ENCODE assay signal across 1 cellular context in genomic region chr20:8145246-8145639, GRCh38.
TF ChIP-seq lines count a peak whose summit lies in the region.

No MANE protein-coding gene starts in this region.

TF ChIP-seq in HepG2, 621 proteins besides CTCF, POLR2A, EP300 and RAD21:
- 0 out of 2 replicates have a peak, but pooled peaks have one; percentile 1 for TF ChIP-seq ATF6 (CRISPR knock-in tag; conservative IDR thresholded peaks at IDR 0.05)
- 0 out of 2 replicates have a peak, but pooled peaks have one; percentile 47 for TF ChIP-seq SNAI1 (CRISPR knock-in tag; IDR thresholded peaks at IDR 0.05; ENCODE audit: borderline replicate concordance)
- TF ChIP-seq MXD1 (CRISPR knock-in tag; IDR thresholded peaks at IDR 0.05) = no peak
- 0 out of 2 replicates have a peak, but pooled peaks have one; percentile 15 for TF ChIP-seq ZBTB25 (CRISPR knock-in tag; IDR thresholded peaks at IDR 0.05)
- TF ChIP-seq BATF2 (CRISPR knock-in tag; IDR thresholded peaks at IDR 0.05) = no peak
- 0 out of 2 replicates have a peak, but pooled peaks have one; percentile 18 for TF ChIP-seq CHD4 (IDR thresholded peaks at IDR 0.05; ENCODE audit: borderline replicate concordance, low read length)
- 0 out of 2 replicates have a peak, but pooled peaks have one; percentile 2 for TF ChIP-seq CC2D1A (CRISPR knock-in tag; IDR thresholded peaks at IDR 0.05)
